Comparison of ENCODE assay signal across 12 cellular contexts in genomic region chr17:77120866-77121265, GRCh38. TPM values are rescaled to one million over a fixed set of nuclear protein-coding genes. Genes with fewer than 3 reads are reported as not detected.
DNase-seq lines count a peak whose midpoint lies in the region; ATAC-seq and TF ChIP-seq lines count a peak whose summit lies in the region.
"Had no signal": no experiment of that assay in that cellular context is flagged by ENCODE, and none has a peak within 500 bp of the region (broad histone marks: within the 10 kb centered on the region; RNA-seq: fewer than 3 reads in every experiment).

No MANE protein-coding gene starts in this region.

- H3K27me3 Mint-ChIP-seq in dendritic cell treated with granulocyte-macrophage colony-stimulating factor and Interleukin-4, amounts not matched to agents 40 ng/mL and 50 ng/mL, for 4 days = peaks cover 2% of the 10 kb centered on the region

- H3K27ac Mint-ChIP-seq in dendritic cell treated with granulocyte-macrophage colony-stimulating factor and Interleukin-4, amounts not matched to agents 40 ng/mL and 50 ng/mL, for 4 days = peak overlapping the region; percentile 47
- H3K27ac Mint-ChIP-seq: T-helper 2 cell treated with Interferon-gamma antibody and Interleukin-4, amounts not matched to agents 5 μg/mL and 100 μg/mL, for 36 hours had no signal

- no peaks in the 10 kb centered on the region for H3K36me3 Mint-ChIP-seq in dendritic cell treated with granulocyte-macrophage colony-stimulating factor and Interleukin-4, amounts not matched to agents 40 ng/mL and 50 ng/mL, for 4 days (ENCODE audit: low read depth)

- no peaks in the 10 kb centered on the region for H3K36me3 ChIP-seq in mesodermal cell (ENCODE audit: control insufficient read depth, insufficient read depth, low read length)
- H3K36me3 ChIP-seq in transverse colon = no peaks in the 10 kb centered on the region

- peak; percentile 41 for DNase-seq in NCI-H1092 treated with DMSO at 0.1 percent for 48 hours (lab: John Stamatoyannopoulos, UW)
- no peak for DNase-seq in NCI-H1092 (lab: John Stamatoyannopoulos, UW)
- DNase-seq in transverse colon = no peak
- DNase-seq in NOMO-1 treated with dmso at 0.1 percent for 144 hours (lab: John Stamatoyannopoulos, UW; ENCODE audit: unreplicated experiment) = no peak
- DNase-seq: activated CD8-positive, alpha-beta memory T cell treated with anti-CD3 and anti-CD28 coated beads, Interleukin-2, amount 50 U/mL, for 4 hours; DMS53 had no signal

- ATAC-seq in HG03378 (IDR thresholded peaks at IDR 0.05; ENCODE audit: unreplicated experiment) = no peak
- ATAC-seq in HG03025 (IDR thresholded peaks at IDR 0.05; ENCODE audit: low FRiP score, unreplicated experiment) = no peak

- H3K4me1 Mint-ChIP-seq in dendritic cell treated with granulocyte-macrophage colony-stimulating factor and Interleukin-4, amounts not matched to agents 40 ng/mL and 50 ng/mL, for 4 days (ENCODE audit: low read depth) = peaks cover 51% of the 10 kb centered on the region

- H3K4me1 ChIP-seq in mesodermal cell (ENCODE audit: control insufficient read depth, insufficient read depth, low read length, poor library complexity, severe bottlenecking) (peaks cover 54% of the 10 kb centered on the region), transverse colon (peaks cover 3 to 18% (median 8%) of the 10 kb centered on the region in 4 donors)

- TF ChIP-seq CTCF in transverse colon (IDR thresholded peaks at IDR 0.05) = no peak

- H3K27me3 ChIP-seq in transverse colon = no peaks in the 10 kb centered on the region

- in situ Hi-C loops in transverse colon (cut with MboI; ENCODE audit: low pct_ligation_motif_present in 1 of 4, low pct_unique_long_range_greater_than_20kb in 1 of 4, low sequenced_read_pairs in 3 of 4) = no loop called here

- intact Hi-C loops in dendritic cell treated with granulocyte-macrophage colony-stimulating factor and Interleukin-4, amounts not matched to agents 40 ng/mL and 50 ng/mL, for 4 days (cut with micrococcal nuclease) = no loop called here
- intact Hi-C loops in transverse colon (cut with DNase I; ENCODE audit: low total_unique reads) = no loop called here

- H3K27ac ChIP-seq in mesodermal cell (ENCODE audit: low read depth, low read length, severe bottlenecking) = peak overlapping the region; percentile 49
- H3K27ac ChIP-seq in transverse colon = peak overlapping the region; percentile 46 to 57 (median 49)
- H3K27ac ChIP-seq: 22Rv1 had no signal

- no peak for TF ChIP-seq POLR2A in transverse colon (IDR thresholded peaks at IDR 0.05)

- no peak overlapping the region for H3K4me3 Mint-ChIP-seq in dendritic cell treated with granulocyte-macrophage colony-stimulating factor and Interleukin-4, amounts not matched to agents 40 ng/mL and 50 ng/mL, for 4 days
- H3K4me3 Mint-ChIP-seq: T-helper 2 cell treated with Interferon-gamma antibody and Interleukin-4, amounts not matched to agents 5 μg/mL and 100 μg/mL, for 36 hours had no signal

- H3K9me3 ChIP-seq in mesodermal cell (ENCODE audit: control insufficient read depth, low read length) (no peaks in the 10 kb centered on the region), transverse colon (no peaks in the 10 kb centered on the region)

- TF ChIP-seq EP300 in transverse colon (IDR thresholded peaks at IDR 0.05; ENCODE audit: low read depth) = no peak

- no peaks in the 10 kb centered on the region for H3K9me3 Mint-ChIP-seq in dendritic cell treated with granulocyte-macrophage colony-stimulating factor and Interleukin-4, amounts not matched to agents 40 ng/mL and 50 ng/mL, for 4 days
- H3K9me3 Mint-ChIP-seq: T-helper 2 cell treated with Interferon-gamma antibody and Interleukin-4, amounts not matched to agents 5 μg/mL and 100 μg/mL, for 36 hours had no signal

- WGBS in mesodermal cell (ENCODE audit: insufficient coverage in 2 of 2), 2 experiments = 92 to 94% methylated on average over 6 to 7 of the region's 7 CpGs
- 90% methylated on average over 7 of the region's 7 CpGs; no CpG with 5 or more reads in 1 of the 2 donors for WGBS in transverse colon (ENCODE audit: low coverage in 1 of 2), 2 donors

- H3K4me3 ChIP-seq in mesodermal cell (ENCODE audit: extremely low read depth, insufficient read depth, low read length, poor library complexity, severe bottlenecking) (no peak overlapping the region), transverse colon (no peak overlapping the region)

RNA-seq across cellular contexts. Expression of gene SEC14L1, which starts 19.9 kb away (rescaled TPM):
- polyA plus RNA-seq in mesodermal cell (2013, experiment 1 of 2) = 203 TPM
- polyA plus RNA-seq in mesodermal cell (2013, experiment 2 of 2) = 152 TPM
- 10 to 100 TPM; 16.8 to 34.6 (median 23.8) TPM for total RNA-seq in transverse colon
